In the genomic region with DNA sequence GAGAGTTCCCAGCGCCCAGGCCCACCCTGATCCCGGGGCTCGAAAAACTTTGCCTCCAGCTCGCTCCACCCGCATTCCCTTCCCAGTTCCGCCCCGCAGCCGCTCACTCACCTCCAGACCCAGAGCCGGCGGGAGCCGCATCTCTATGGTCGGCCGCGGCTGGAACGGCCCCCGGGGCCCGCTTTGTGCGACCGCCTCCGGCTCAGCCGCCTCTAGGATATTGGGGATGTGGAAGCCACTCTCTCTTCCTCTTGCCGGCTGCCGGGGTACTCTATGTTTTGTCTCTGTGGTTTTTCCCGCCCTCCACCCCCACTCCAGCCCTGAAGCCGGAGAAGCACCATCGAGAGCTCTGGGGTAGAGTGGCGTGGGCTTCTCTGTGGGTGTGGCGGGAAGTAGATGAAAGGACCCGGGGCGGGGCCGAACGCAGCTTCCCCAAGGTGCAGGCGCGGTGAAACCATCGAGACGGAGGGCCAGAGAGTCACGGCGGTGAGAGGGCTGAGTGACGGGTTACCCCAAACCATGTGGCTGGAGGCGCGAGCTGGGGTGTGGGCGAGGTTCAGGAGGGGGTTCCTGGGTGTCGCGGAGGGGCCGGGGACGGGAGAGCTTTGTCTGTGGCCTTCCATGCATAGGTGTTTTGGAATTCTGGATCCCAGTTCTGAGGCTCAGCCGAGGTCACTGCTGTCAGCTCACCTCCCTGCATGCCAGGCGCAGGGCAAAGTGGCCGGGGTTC, we compare ENCODE assay signal across 8 cellular contexts. TPM values are rescaled to one million over a fixed set of nuclear protein-coding genes. Genes with fewer than 3 reads are reported as not detected.
A peak's percentile ranks its signal among the peaks of the same experiment; 100 is the strongest.
DNase-seq lines count a peak whose midpoint lies in the region; ATAC-seq, FAIRE-seq and TF ChIP-seq lines count a peak whose summit lies in the region.

A gene with protein sequence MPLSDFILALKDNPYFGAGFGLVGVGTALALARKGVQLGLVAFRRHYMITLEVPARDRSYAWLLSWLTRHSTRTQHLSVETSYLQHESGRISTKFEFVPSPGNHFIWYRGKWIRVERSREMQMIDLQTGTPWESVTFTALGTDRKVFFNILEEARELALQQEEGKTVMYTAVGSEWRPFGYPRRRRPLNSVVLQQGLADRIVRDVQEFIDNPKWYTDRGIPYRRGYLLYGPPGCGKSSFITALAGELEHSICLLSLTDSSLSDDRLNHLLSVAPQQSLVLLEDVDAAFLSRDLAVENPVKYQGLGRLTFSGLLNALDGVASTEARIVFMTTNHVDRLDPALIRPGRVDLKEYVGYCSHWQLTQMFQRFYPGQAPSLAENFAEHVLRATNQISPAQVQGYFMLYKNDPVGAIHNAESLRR (plus strand): TSS at position 426 of the 730 bp plus-strand sequence. CDS start 1,305 bp downstream, outside the sequence.
A gene with protein sequence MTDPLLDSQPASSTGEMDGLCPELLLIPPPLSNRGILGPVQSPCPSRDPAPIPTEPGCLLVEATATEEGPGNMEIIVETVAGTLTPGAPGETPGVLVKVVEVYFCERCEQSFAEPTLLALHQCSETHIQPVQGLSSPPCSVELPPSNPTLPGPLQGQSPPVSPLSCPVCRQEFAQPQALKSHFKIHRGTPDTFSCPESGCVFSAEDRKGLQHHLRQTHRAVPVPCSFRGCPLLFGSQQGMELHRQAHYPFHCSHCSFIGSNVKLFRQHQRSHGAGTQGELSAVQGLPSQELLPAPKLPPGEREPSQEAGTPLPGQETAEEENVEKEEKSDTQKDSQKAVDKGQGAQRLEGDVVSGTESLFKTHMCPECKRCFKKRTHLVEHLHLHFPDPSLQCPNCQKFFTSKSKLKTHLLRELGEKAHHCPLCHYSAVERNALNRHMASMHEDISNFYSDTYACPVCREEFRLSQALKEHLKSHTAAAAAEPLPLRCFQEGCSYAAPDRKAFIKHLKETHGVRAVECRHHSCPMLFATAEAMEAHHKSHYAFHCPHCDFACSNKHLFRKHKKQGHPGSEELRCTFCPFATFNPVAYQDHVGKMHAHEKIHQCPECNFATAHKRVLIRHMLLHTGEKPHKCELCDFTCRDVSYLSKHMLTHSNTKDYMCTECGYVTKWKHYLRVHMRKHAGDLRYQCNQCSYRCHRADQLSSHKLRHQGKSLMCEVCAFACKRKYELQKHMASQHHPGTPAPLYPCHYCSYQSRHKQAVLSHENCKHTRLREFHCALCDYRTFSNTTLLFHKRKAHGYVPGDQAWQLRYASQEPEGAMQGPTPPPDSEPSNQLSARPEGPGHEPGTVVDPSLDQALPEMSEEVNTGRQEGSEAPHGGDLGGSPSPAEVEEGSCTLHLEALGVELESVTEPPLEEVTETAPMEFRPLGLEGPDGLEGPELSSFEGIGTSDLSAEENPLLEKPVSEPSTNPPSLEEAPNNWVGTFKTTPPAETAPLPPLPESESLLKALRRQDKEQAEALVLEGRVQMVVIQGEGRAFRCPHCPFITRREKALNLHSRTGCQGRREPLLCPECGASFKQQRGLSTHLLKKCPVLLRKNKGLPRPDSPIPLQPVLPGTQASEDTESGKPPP (N-terminal part only) (minus strand): TSS at position 366 of the 730 bp plus-strand sequence. CDS start 3,194 bp downstream, outside the sequence.

- intact Hi-C loops in kidney (cut with DNase I), result no loop called here

- ATAC-seq in HG03432 (IDR thresholded peaks at IDR 0.05; ENCODE audit: unreplicated experiment), result peak; percentile 97

- peak; percentile 78 for TF ChIP-seq POLR2A in GM19099 (IDR thresholded peaks at IDR 0.05; ENCODE audit: extremely low read depth, insufficient read length, low read depth)

- H3K9ac ChIP-seq in kidney (ENCODE audit: low read length in 2 of 2), result peak within 1 kb of the TSS; percentile 52 to 65

- H3K4me1 ChIP-seq in kidney (ENCODE audit: control insufficient read depth in 1 of 2, insufficient read depth in 1 of 2, low read depth in 1 of 2, low read length in 2 of 2), result peaks cover 0 to 11% of the 10 kb centered on the region in 2 donors

- H3K4me3 ChIP-seq in kidney (ENCODE audit: low read length in 2 of 2), result peak within 1 kb of the TSS; percentile 81 to 92

- H3K36me3 ChIP-seq in kidney (ENCODE audit: control insufficient read depth in 1 of 2, insufficient read depth in 2 of 2, low read length in 2 of 2), result peaks cover 20 to 41% of the 10 kb centered on the region in 2 donors

- no peak for TF ChIP-seq CTCF in kidney (IDR thresholded peaks at IDR 0.05; ENCODE audit: borderline replicate concordance, extremely low read depth, insufficient read depth)

- peak; percentile 41 for FAIRE-seq in kidney (lab: Jason Lieb, UNC)

- peak within 1 kb of the TSS; percentile 57 to 60 for H3K27ac ChIP-seq in kidney (ENCODE audit: low read depth in 2 of 2, low read length in 2 of 2)

- peak; percentile 93 for DNase-seq in AG20443 (ENCODE audit: low spot score)
- peak; percentile 89 for DNase-seq in NCI-H510A (lab: John Stamatoyannopoulos, UW)
- peak; percentile 88 for DNase-seq in activated CD4-positive, CD25-positive, alpha-beta regulatory T cell treated with anti-CD3 and anti-CD28 coated beads, Interleukin-2, amount 50 U/mL, for 72 hours
- DNase-seq in cerebellum (ENCODE audit: low spot score), result peak; percentile 94
- peak; percentile 96 for DNase-seq in kidney
- peak; percentile 76 to 91 for DNase-seq in stimulated activated CD4-positive, alpha-beta T cell treated with anti-CD3 and anti-CD28 coated beads, Interleukin-15, amount 100 ng/mL, for 1 hour (ENCODE audit: low read depth in 1 of 2, low spot score in 1 of 2)

- H3K9me3 ChIP-seq in kidney (ENCODE audit: control insufficient read depth in 1 of 2, low read length in 2 of 2), result no peaks in the 10 kb centered on the region

RNA-seq across cellular contexts. Expression of the first gene that starts in this region (rescaled TPM):
- total RNA-seq in cerebellum (15.2 TPM), kidney (43.3 TPM)
- 40.7 TPM for polyA plus RNA-seq in kidney (ENCODE audit: insufficient read depth, low read depth, low replicate concordance)

RNA-seq across cellular contexts. Expression of the second gene that starts in this region (rescaled TPM):
- 18.1 TPM for total RNA-seq in cerebellum
- 33.6 TPM for total RNA-seq in kidney
- polyA plus RNA-seq in kidney (ENCODE audit: insufficient read depth, low read depth, low replicate concordance), result 3.7 TPM

Comparison
In these comparisons a context has a peak if more than half of its experiments do, and no peak if none do; other contexts are left out.
1. Peak in every context shown above with its lines: DNase-seq, ATAC-seq, H3K4me3 ChIP-seq and H3K27ac ChIP-seq.